Comparison of ENCODE assay signal across 2 cellular contexts in genomic region chr11:117934526-117935307, GRCh38.
TF ChIP-seq lines count a peak whose summit lies in the region.

No MANE protein-coding gene starts in this region.

TF ChIP-seq in GM12891, 5 proteins besides CTCF, POLR2A, EP300 and RAD21:
- TF ChIP-seq POLR2AphosphoS5 (IDR thresholded peaks at IDR 0.05; ENCODE audit: low read depth, low read length) (no peak), SPI1 (IDR thresholded peaks at IDR 0.05; ENCODE audit: low read depth, low read length) (peak; percentile 12; the same call in 1 of the 2 replicates)

TF ChIP-seq in H1, 55 proteins besides CTCF, POLR2A, EP300 and RAD21:
- TF ChIP-seq BRCA1 (IDR thresholded peaks at IDR 0.05; ENCODE audit: low read depth, low read length) (no peak), SIN3A (conservative IDR thresholded peaks at IDR 0.05 in 1 of 2, IDR thresholded peaks at IDR 0.05 in 1 of 2; ENCODE audit: low read depth in 1 of 2, low read length in 2 of 2) (no peak), CHD1 (IDR thresholded peaks at IDR 0.05; ENCODE audit: low read depth, low read length) (no peak), KDM4A (IDR thresholded peaks at IDR 0.05; ENCODE audit: low read depth, low read length, severe bottlenecking) (no peak), CBX8 (IDR thresholded peaks at IDR 0.05; ENCODE audit: borderline replicate concordance, low read depth, low read length) (no peak), POLR2AphosphoS5 (IDR thresholded peaks at IDR 0.05; ENCODE audit: low read depth, low read length) (no peak)
TF ChIP-seq in H1: peak in this region for 0.
